ENCODE assay signal across 1 cellular context in genomic region chr1:12341667-12342066, GRCh38.
TF ChIP-seq lines count a peak whose summit lies in the region.

No MANE protein-coding gene starts in this region.

TF ChIP-seq in SK-N-SH treated with all-trans-retinoic acid at 6 μM for 48 hours, 23 proteins besides CTCF, POLR2A, EP300 and RAD21 (continued from another document):
- TF ChIP-seq ISL1 (CRISPR knock-in tag; IDR thresholded peaks at IDR 0.05) (no peak), GLIS3 (CRISPR knock-in tag; IDR thresholded peaks at IDR 0.05) (no peak), OSR1 (CRISPR knock-in tag; IDR thresholded peaks at IDR 0.05) (no peak), ZNF8 (CRISPR knock-in tag; IDR thresholded peaks at IDR 0.05) (no peak), ZFP30 (CRISPR knock-in tag; IDR thresholded peaks at IDR 0.05) (no peak), ZNF565 (CRISPR knock-in tag; conservative IDR thresholded peaks at IDR 0.05; ENCODE audit: low read depth) (no peak), SNAI2 (CRISPR knock-in tag; IDR thresholded peaks at IDR 0.05) (no peak)
TF ChIP-seq in SK-N-SH treated with all-trans-retinoic acid at 6 μM for 48 hours: peak in this region for 0.
